In genomic region chr19:50242586-50242985, GRCh38 we compare ENCODE assay signal across 1 cellular context.
TF ChIP-seq lines count a peak whose summit lies in the region.

No MANE protein-coding gene starts in this region.

TF ChIP-seq in H1, 55 proteins besides CTCF, POLR2A, EP300 and RAD21:
- TF ChIP-seq CREB1 (IDR thresholded peaks at IDR 0.05), result no peak
- no peak for TF ChIP-seq POLR2AphosphoS5 (IDR thresholded peaks at IDR 0.05; ENCODE audit: low read depth, low read length)
- TF ChIP-seq RFX5 (IDR thresholded peaks at IDR 0.05; ENCODE audit: borderline replicate concordance, low read depth, low read length), result no peak
- no peak for TF ChIP-seq ZNF274 (IDR thresholded peaks at IDR 0.05; ENCODE audit: borderline replicate concordance, extremely low read depth, low read length)
- no peak for TF ChIP-seq MAFK (IDR thresholded peaks at IDR 0.05; ENCODE audit: low read depth, low read length)
- no peak for TF ChIP-seq BRCA1 (IDR thresholded peaks at IDR 0.05; ENCODE audit: low read depth, low read length)
- no peak for TF ChIP-seq SAP30 (IDR thresholded peaks at IDR 0.05; ENCODE audit: insufficient read depth, insufficient replicate concordance, low read length)
- no peak for TF ChIP-seq KDM4A (IDR thresholded peaks at IDR 0.05; ENCODE audit: low read depth, low read length, severe bottlenecking)
- no peak for TF ChIP-seq CEBPB (IDR thresholded peaks at IDR 0.05; ENCODE audit: low read depth, low read length)
